Comparison of ENCODE assay signal across 18 cellular contexts in the genomic region with DNA sequence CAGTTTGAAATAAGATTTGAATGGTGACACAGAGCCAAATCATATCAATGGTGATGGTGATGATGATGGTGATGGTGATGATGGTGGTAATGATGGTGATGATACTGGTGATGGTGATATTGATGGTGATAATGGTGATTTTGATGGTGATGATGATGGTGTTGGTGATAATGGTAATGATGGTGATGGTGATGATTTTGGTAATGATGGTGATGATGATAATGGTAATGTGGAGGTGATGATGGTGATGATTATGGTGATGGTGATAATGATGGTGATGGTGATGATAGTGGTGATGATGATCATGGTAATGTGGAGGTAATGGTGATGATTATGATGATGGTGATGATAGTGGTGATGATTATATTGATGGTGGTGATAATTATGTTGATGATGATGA.
DNase-seq lines count a peak whose midpoint lies in the region; ATAC-seq, FAIRE-seq and TF ChIP-seq lines count a peak whose summit lies in the region.
"Had no signal": no experiment of that assay in that cellular context is flagged by ENCODE, and none has a peak within 500 bp of the region (broad histone marks: within the 10 kb centered on the region; RNA-seq: fewer than 3 reads in every experiment).

No MANE protein-coding gene starts in this region.

- intact Hi-C loops in GM12878 (cut with micrococcal nuclease; ENCODE audit: unreplicated experiment), result no loop called here

- no peaks in the 10 kb centered on the region for H3K27me3 ChIP-seq in GM12878 (replicated peaks in 1 of 2; ENCODE audit: control insufficient read depth in 2 of 2, insufficient read depth in 2 of 2, low read length in 1 of 2)

- no peaks in the 10 kb centered on the region for H3K79me2 ChIP-seq in GM12878 (ENCODE audit: control insufficient read depth, insufficient read depth, low read length)

- H3K4me2 ChIP-seq in GM12878 (ENCODE audit: control insufficient read depth, insufficient read depth), result no peak overlapping the region
- H3K4me2 ChIP-seq: GM23338 had no signal

- no peaks in the 10 kb centered on the region for H3K4me1 ChIP-seq in GM12878 (ENCODE audit: control insufficient read depth, insufficient read depth, low read length)
- H3K4me1 ChIP-seq: Caco-2 had no signal

- TF ChIP-seq CTCF in GM12878 (IDR thresholded peaks at IDR 0.05 in 2 of 3, conservative IDR thresholded peaks at IDR 0.05 in 1 of 3; ENCODE audit: control insufficient read depth in 2 of 3, extremely low read depth in 1 of 3, insufficient read depth in 1 of 3, low read depth in 3 of 3, low read length in 3 of 3), result no peak
- TF ChIP-seq CTCF in endothelial cell (IDR thresholded peaks at IDR 0.05; ENCODE audit: unreplicated experiment), result no peak

- BruUV-seq in GM12878 (replicated peaks; lab: Mats Ljungman, UMichigan), result no TSS peak

- H3K9me3 ChIP-seq in GM12878 (replicated peaks; ENCODE audit: control insufficient read depth, insufficient read depth, low read length), result peaks cover 2% of the 10 kb centered on the region; the same call in 2 of the 3 replicates

- peaks cover 19% of the 10 kb centered on the region for H3K9me3 Mint-ChIP-seq in endothelial cell (ENCODE audit: unreplicated experiment)

- no peaks in the 10 kb centered on the region for H3K36me3 ChIP-seq in GM12878 (ENCODE audit: control insufficient read depth in 2 of 2, insufficient read depth in 2 of 2, low read length in 1 of 2)

- H3K4me3 Mint-ChIP-seq in endothelial cell (ENCODE audit: unreplicated experiment), result peak overlapping the region; percentile 13
- H3K4me3 Mint-ChIP-seq: CD4-positive, alpha-beta memory T cell; GM23338; HFFc6 had no signal

- RAD21 ChIA-PET in GM12878 (lab: Charles Lee; ENCODE audit: unreplicated experiment), result no interaction called here

- H3K36me3 Mint-ChIP-seq in endothelial cell (ENCODE audit: low read depth, unreplicated experiment), result peaks cover 5% of the 10 kb centered on the region

- SMC1A ChIA-PET in GM12878 (lab: Charles Lee; ENCODE audit: uncharacterized antibody, unreplicated experiment), result interaction anchor here (1.0 kb wide), 1 partner anchor 137 kb away, joined by 4 read pairs; no protein-coding TSS in a partner anchor

- in situ Hi-C loops in GM12878 (cut with MboI), result no loop called here

- TF ChIP-seq EP300 in GM12878 (IDR thresholded peaks at IDR 0.05; ENCODE audit: borderline replicate concordance in 1 of 2, control insufficient read depth in 1 of 2, low read depth in 2 of 2, low read length in 2 of 2), result no peak

- no peak overlapping the region for H3K9ac ChIP-seq in GM12878 (ENCODE audit: control insufficient read depth, insufficient read depth, low read length)

- DNase-seq in HEK293T (ENCODE audit: extremely low spot score), result no peak
- no peak for DNase-seq in GM12878 (ENCODE audit: low read depth, low spot score)
- DNase-seq in endothelial cell (ENCODE audit: low spot score), result no peak
- no peak for DNase-seq in urothelium cell line (ENCODE audit: low spot score)
- DNase-seq in stimulated activated CD4-positive, alpha-beta T cell treated with anti-CD3 and anti-CD28 coated beads, Interleukin-12 subunit alpha, Interleukin-12 subunit beta, amount 100 ng/mL, for 4 hours, result no peak
- no peak for DNase-seq in H54 (ENCODE audit: insufficient read length, low spot score)
- DNase-seq in COLO829 (ENCODE audit: low spot score), result no peak
- DNase-seq: C1 segment of cervical spinal cord; Caco-2; CD4-positive, alpha-beta memory T cell; DMS153; DND-41; H7; HCEC 1CT; HFFc6 had no signal

- FAIRE-seq in GM12878 (lab: Jason Lieb, UNC), result peak; percentile 13
- FAIRE-seq in urothelium cell line (lab: Jason Lieb, UNC), result peak; percentile 87
- no peak for FAIRE-seq in H54 (lab: Jason Lieb, UNC)
- FAIRE-seq: G401.6, GM18507 had no signal

- no peak for TF ChIP-seq POLR2A in GM12878 (IDR thresholded peaks at IDR 0.05; ENCODE audit: low read depth, low read length)
- no peak for TF ChIP-seq POLR2A in H54 (IDR thresholded peaks at IDR 0.05; ENCODE audit: low read depth, low read length)

- H4K20me1 ChIP-seq in GM12878 (ENCODE audit: control insufficient read depth, insufficient read depth), result no peaks in the 10 kb centered on the region

- H2AFZ ChIP-seq in GM12878 (ENCODE audit: control insufficient read depth, low read depth, low read length), result no peak overlapping the region
- H2AFZ ChIP-seq: GM23338 had no signal

- H3K27me3 Mint-ChIP-seq in endothelial cell (ENCODE audit: unreplicated experiment), result peaks cover 12% of the 10 kb centered on the region
- H3K27me3 Mint-ChIP-seq: CD4-positive, alpha-beta memory T cell had no signal

- TF ChIP-seq RAD21 in GM12878 (IDR thresholded peaks at IDR 0.05; ENCODE audit: insufficient read depth, low read depth, low read length), result no peak

- no peak for ATAC-seq in GM12878
- ATAC-seq: GM23338 had no signal

- CTCF ChIA-PET in HEK293T (lab: Yijun Ruan, JAX) (no interaction called here), GM12878 (lab: Yijun Ruan, JAX) (no interaction called here)

- no peaks in the 10 kb centered on the region for H3K4me1 Mint-ChIP-seq in endothelial cell (ENCODE audit: unreplicated experiment)
- H3K4me1 Mint-ChIP-seq: CD4-positive, alpha-beta memory T cell had no signal

- H3K27ac ChIP-seq in GM12878 (ENCODE audit: control insufficient read depth, insufficient read depth), result no peak overlapping the region

- no peak overlapping the region for H3K27ac Mint-ChIP-seq in endothelial cell (ENCODE audit: unreplicated experiment)
- H3K27ac Mint-ChIP-seq: GM23338, HFFc6 had no signal

- H3K4me3 ChIP-seq in GM12878, result no peak overlapping the region
- H3K4me3 ChIP-seq: GM23338 had no signal

- POLR2A ChIA-PET in HEK293T (lab: Yijun Ruan, JAX), result no interaction called here
- POLR2A ChIA-PET in GM12878 (lab: Charles Lee), result no interaction called here

TF ChIP-seq in HEK293T, 16 proteins besides CTCF, POLR2A, EP300 and RAD21:
- TF ChIP-seq ELF4 (IDR thresholded peaks at IDR 0.05), result no peak
- TF ChIP-seq CTBP1 (IDR thresholded peaks at IDR 0.05; ENCODE audit: borderline replicate concordance), result 0 out of 2 replicates have a peak, but pooled peaks have one; percentile 32

TF ChIP-seq in GM12878, 131 proteins besides CTCF, POLR2A, EP300 and RAD21:
- TF ChIP-seq NBN (IDR thresholded peaks at IDR 0.05) (no peak), CBX3 (IDR thresholded peaks at IDR 0.05; ENCODE audit: borderline replicate concordance, low read depth) (no peak), RAD51 (IDR thresholded peaks at IDR 0.05) (no peak), SIX5 (IDR thresholded peaks at IDR 0.05; ENCODE audit: low read depth, low read length, severe bottlenecking) (no peak), MEF2B (IDR thresholded peaks at IDR 0.05; ENCODE audit: partially characterized antibody, poor library complexity, severe bottlenecking) (no peak), CREB1 (IDR thresholded peaks at IDR 0.05; ENCODE audit: low read depth) (no peak), ZBTB4 (CRISPR knock-in tag; IDR thresholded peaks at IDR 0.05) (no peak), HDGF (IDR thresholded peaks at IDR 0.05) (no peak)
- TF ChIP-seq, protein P1, sequence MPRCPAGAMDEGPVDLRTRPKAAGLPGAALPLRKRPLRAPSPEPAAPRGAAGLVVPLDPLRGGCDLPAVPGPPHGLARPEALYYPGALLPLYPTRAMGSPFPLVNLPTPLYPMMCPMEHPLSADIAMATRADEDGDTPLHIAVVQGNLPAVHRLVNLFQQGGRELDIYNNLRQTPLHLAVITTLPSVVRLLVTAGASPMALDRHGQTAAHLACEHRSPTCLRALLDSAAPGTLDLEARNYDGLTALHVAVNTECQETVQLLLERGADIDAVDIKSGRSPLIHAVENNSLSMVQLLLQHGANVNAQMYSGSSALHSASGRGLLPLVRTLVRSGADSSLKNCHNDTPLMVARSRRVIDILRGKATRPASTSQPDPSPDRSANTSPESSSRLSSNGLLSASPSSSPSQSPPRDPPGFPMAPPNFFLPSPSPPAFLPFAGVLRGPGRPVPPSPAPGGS (IDR thresholded peaks at IDR 0.05; ENCODE audit: borderline replicate concordance, insufficient read depth, low read depth, low read length, poor library complexity, severe bottlenecking), result no peak
